In genomic region chr3:196969001-196969659, GRCh38 we compare ENCODE assay signal across 8 cellular contexts. TPM values are rescaled to one million over a fixed set of nuclear protein-coding genes. Genes with fewer than 3 reads are reported as not detected.
DNase-seq lines count a peak whose midpoint lies in the region; TF ChIP-seq lines count a peak whose summit lies in the region.

No MANE protein-coding gene starts in this region.

- peaks cover 4% of the 10 kb centered on the region for H3K36me3 Mint-ChIP-seq in osteocyte (ENCODE audit: unreplicated experiment)

- no peaks in the 10 kb centered on the region for H3K9me3 Mint-ChIP-seq in osteocyte (ENCODE audit: unreplicated experiment)

- TF ChIP-seq CTCF in HFF-Myc (IDR thresholded peaks at IDR 0.05; ENCODE audit: low read depth, low read length, missing control alignments): no peak
- no peak for TF ChIP-seq CTCF in fibroblast of pulmonary artery (IDR thresholded peaks at IDR 0.05; ENCODE audit: low read length, missing control alignments)
- TF ChIP-seq CTCF in osteocyte (IDR thresholded peaks at IDR 0.05): no peak

- DNase-seq in NCI-H2107 (lab: John Stamatoyannopoulos, UW) (peak; percentile 26), NCI-H2107 treated with DMSO at 0.1 percent for 48 hours (lab: John Stamatoyannopoulos, UW; ENCODE audit: unreplicated experiment) (no peak), HFF-Myc (ENCODE audit: extremely low read depth, low read depth) (no peak), NAMALWA (ENCODE audit: low spot score) (peak; percentile 69), activated T-cell treated with anti-CD3 and anti-CD28 coated beads for 48 hours (ENCODE audit: low read depth) (peak; percentile 36), fibroblast of pulmonary artery (ENCODE audit: low read depth) (no peak), osteocyte (ENCODE audit: extremely low spot score, unreplicated experiment) (no peak), NK-92 (lab: John Stamatoyannopoulos, UW; ENCODE audit: unreplicated experiment) (no peak)

- peak overlapping the region; percentile 79 for H3K4me3 Mint-ChIP-seq in osteocyte (ENCODE audit: unreplicated experiment)

- no peak overlapping the region for H3K27ac Mint-ChIP-seq in osteocyte (ENCODE audit: unreplicated experiment)

- peak overlapping the region; percentile 54 for H3K4me3 ChIP-seq in HFF-Myc (replicated peaks; ENCODE audit: low read depth, low read length)
- H3K4me3 ChIP-seq in fibroblast of pulmonary artery (replicated peaks; ENCODE audit: low read depth, low read length): peak overlapping the region; percentile 60

- no peaks in the 10 kb centered on the region for H3K27me3 Mint-ChIP-seq in osteocyte (ENCODE audit: unreplicated experiment)

- H3K4me1 Mint-ChIP-seq in osteocyte (ENCODE audit: unreplicated experiment): peaks cover 12% of the 10 kb centered on the region

RNA-seq across cellular contexts. Expression of gene PIGZ, which starts 0.5 kb away (rescaled TPM):
- total RNA-seq in osteocyte: 7.9 and 9.5 TPM in 2 replicates

RNA-seq across cellular contexts. Expression of gene NCBP2, which starts 26.8 kb away (rescaled TPM):
- total RNA-seq in osteocyte: 59.5 and 66.1 TPM in 2 replicates

Comparison
In these comparisons a context has a peak if more than half of its experiments do, and no peak if none do; other contexts are left out.
1. DNase-seq: peak in NCI-H2107 (single experiment), NAMALWA (single experiment) and activated T-cell treated with anti-CD3 and anti-CD28 coated beads for 48 hours (single experiment); none in NCI-H2107 treated with DMSO at 0.1 percent for 48 hours (single experiment), HFF-Myc (single experiment), fibroblast of pulmonary artery (single experiment), osteocyte (single experiment) and NK-92 (single experiment).